In the genomic region with DNA sequence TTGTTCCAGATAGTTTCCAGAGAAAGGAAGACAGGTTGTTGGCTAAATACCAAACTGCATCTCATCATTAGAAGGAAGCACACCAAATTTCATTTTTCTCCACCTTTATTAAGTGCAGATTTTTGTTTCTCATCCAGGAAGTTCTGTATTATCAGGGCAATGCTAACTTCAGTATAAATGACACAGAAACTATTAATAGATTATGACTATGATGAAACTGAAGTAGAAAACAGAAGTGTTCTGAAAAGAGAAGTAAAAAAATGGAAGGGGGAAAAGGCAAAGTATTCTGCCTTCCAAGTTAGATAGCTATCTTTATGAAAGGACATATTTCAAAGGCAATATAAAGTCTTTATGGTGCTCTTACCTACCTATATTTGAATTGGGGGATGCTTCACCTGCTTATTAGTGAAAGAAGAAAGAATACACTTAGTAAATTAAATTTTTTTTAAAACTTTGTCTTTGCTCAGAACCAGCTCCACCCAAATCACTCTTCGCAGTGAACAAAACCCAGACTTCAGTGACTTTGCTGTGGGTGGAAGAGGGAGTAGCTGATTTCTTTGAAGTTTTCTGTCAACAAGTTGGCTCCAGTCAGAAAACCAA, we compare ENCODE assay signal across 8 cellular contexts.
DNase-seq lines count a peak whose midpoint lies in the region; ATAC-seq and TF ChIP-seq lines count a peak whose summit lies in the region.

No MANE protein-coding gene starts in this region.

- H3K4me3 Mint-ChIP-seq in activated naive CD8-positive, alpha-beta T cell treated with anti-CD3 and anti-CD28 coated beads, Interleukin-2, amount 50 U/mL, for 24 hours: peak overlapping the region; percentile 51
- H3K4me3 Mint-ChIP-seq in natural killer cell: no peak overlapping the region

- H3K79me2 ChIP-seq in DOHH2 (ENCODE audit: control insufficient read depth, low read length): no peaks in the 10 kb centered on the region

- H3K36me3 Mint-ChIP-seq in activated naive CD8-positive, alpha-beta T cell treated with anti-CD3 and anti-CD28 coated beads, Interleukin-2, amount 50 U/mL, for 24 hours (ENCODE audit: low read depth): peaks cover 9% of the 10 kb centered on the region
- no peaks in the 10 kb centered on the region for H3K36me3 Mint-ChIP-seq in natural killer cell

- H3K4me1 Mint-ChIP-seq in activated naive CD8-positive, alpha-beta T cell treated with anti-CD3 and anti-CD28 coated beads, Interleukin-2, amount 50 U/mL, for 24 hours: peaks cover 54% of the 10 kb centered on the region
- no peaks in the 10 kb centered on the region for H3K4me1 Mint-ChIP-seq in natural killer cell

- no peaks in the 10 kb centered on the region for H3K27me3 ChIP-seq in DOHH2 (ENCODE audit: control insufficient read depth, low read length)

- H3K27me3 Mint-ChIP-seq in activated naive CD8-positive, alpha-beta T cell treated with anti-CD3 and anti-CD28 coated beads, Interleukin-2, amount 50 U/mL, for 24 hours: no peaks in the 10 kb centered on the region
- peaks cover 10 to 35% of the 10 kb centered on the region in 2 donors for H3K27me3 Mint-ChIP-seq in natural killer cell (ENCODE audit: low read depth in 2 of 2)

- H3K9me2 ChIP-seq in DOHH2 (replicated peaks; ENCODE audit: control insufficient read depth, low read length): no peaks in the 10 kb centered on the region

- no peaks in the 10 kb centered on the region for H3K9me3 ChIP-seq in DOHH2 (ENCODE audit: control insufficient read depth, insufficient read depth, low read length)

- H3K4me3 ChIP-seq in DOHH2 (ENCODE audit: low read length): peak overlapping the region; percentile 63

- no peaks in the 10 kb centered on the region for H3K36me3 ChIP-seq in DOHH2 (ENCODE audit: control insufficient read depth, low read length)

- intact Hi-C loops in natural killer cell (cut with micrococcal nuclease): no loop called here

- TF ChIP-seq CTCF in DOHH2 (IDR thresholded peaks at IDR 0.05; ENCODE audit: low read depth, low read length, poor library complexity, severe bottlenecking): no peak
- no peak for TF ChIP-seq CTCF in GM20000 (IDR thresholded peaks at IDR 0.05; ENCODE audit: extremely low read depth, missing control alignments)
- TF ChIP-seq CTCF in natural killer cell (IDR thresholded peaks at IDR 0.05): no peak

- ATAC-seq in HG03558 (IDR thresholded peaks at IDR 0.05; ENCODE audit: extremely low read depth, unreplicated experiment): peak; percentile 82
- no peak for ATAC-seq in activated naive CD8-positive, alpha-beta T cell treated with anti-CD3 and anti-CD28 coated beads, Interleukin-2, amount 50 U/mL, for 24 hours
- no peak for ATAC-seq in natural killer cell

- H3K4me2 ChIP-seq in DOHH2 (ENCODE audit: low read length): peak overlapping the region; percentile 71

- H3F3A ChIP-seq in DOHH2 (ENCODE audit: control insufficient read depth, insufficient read depth): peaks cover 3% of the 10 kb centered on the region; the same call in 1 of the 2 replicates

- H3K27ac Mint-ChIP-seq in activated naive CD8-positive, alpha-beta T cell treated with anti-CD3 and anti-CD28 coated beads, Interleukin-2, amount 50 U/mL, for 24 hours: peak overlapping the region; percentile 81
- no peak overlapping the region for H3K27ac Mint-ChIP-seq in natural killer cell

- DNase-seq in GM20000 (ENCODE audit: low spot score): peak; percentile 45
- DNase-seq in activated naive CD8-positive, alpha-beta T cell treated with anti-CD3 and anti-CD28 coated beads, Interleukin-2, amount 50 U/mL, for 24 hours: no peak
- DNase-seq in NCI-H82 treated with DMSO at 0.1 percent for 48 hours (lab: John Stamatoyannopoulos, UW; ENCODE audit: unreplicated experiment): no peak
- DNase-seq in NCI-H526 treated with DMSO at 0.1 percent for 48 hours (lab: John Stamatoyannopoulos, UW): no peak
- DNase-seq in SW 1271 (lab: John Stamatoyannopoulos, UW): no peak
- DNase-seq in natural killer cell: no peak

- H3K27ac ChIP-seq in DOHH2 (ENCODE audit: low read depth, low read length): peak overlapping the region; percentile 71

- H3K4me1 ChIP-seq in DOHH2 (ENCODE audit: control insufficient read depth, low read length): peaks cover 35% of the 10 kb centered on the region

- peaks cover 10% of the 10 kb centered on the region for H3K9me3 Mint-ChIP-seq in activated naive CD8-positive, alpha-beta T cell treated with anti-CD3 and anti-CD28 coated beads, Interleukin-2, amount 50 U/mL, for 24 hours
- no peaks in the 10 kb centered on the region for H3K9me3 Mint-ChIP-seq in natural killer cell

- no peaks in the 10 kb centered on the region for H4K20me1 ChIP-seq in DOHH2 (ENCODE audit: control insufficient read depth, insufficient read depth, low read depth, low read length)
